Comparison of ENCODE assay signal across 2 cellular contexts in the genomic region with DNA sequence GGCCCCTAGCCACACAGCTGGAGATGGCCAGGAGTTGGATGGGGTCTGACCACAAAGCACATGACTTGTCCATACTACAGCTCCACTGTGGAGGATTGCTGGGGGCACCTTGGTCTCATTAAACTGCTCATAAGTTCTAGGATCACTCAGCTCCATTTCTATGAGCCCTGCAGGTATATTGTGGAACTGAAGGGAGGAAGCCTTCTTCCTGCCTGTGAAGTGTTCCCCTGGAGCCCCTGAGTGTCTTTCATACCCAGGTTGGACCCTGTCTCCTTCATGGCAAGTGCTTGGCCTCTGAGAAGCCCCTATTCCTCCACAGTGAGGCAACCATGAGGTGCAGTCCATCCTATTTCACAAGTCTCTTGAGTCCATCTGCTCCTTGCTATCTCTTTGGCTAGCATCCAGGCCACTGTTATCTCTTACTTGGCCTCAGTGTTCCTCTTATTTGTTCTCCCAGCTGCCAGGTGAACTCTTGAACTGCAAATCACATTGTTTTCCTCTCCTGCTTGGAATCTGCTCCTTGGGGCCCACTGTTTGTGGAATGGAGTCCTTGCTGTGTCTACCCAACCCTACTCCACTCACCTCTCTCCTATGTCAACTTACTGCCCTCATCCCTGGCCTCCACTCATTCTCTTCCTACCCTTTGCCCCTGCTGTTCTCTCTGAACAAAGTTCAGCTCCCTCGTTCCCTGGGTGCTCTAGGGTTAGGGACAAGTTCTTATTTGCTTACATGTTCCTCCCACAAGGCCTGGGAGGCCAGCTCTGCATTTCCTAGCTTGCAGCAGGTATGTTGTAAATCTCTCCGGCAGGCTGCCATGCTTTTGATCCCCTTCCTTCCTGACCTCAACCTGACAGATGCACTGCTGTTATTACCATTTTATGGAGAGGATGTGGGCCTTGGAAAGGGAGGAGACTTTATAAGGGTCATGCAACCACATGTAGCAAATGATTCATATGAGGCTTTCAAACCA.
TF ChIP-seq lines count a peak whose summit lies in the region.

No MANE protein-coding gene starts in this region.

TF ChIP-seq in K562, 482 proteins besides CTCF, POLR2A, EP300 and RAD21:
- TF ChIP-seq CBFA2T2 (conservative IDR thresholded peaks at IDR 0.05) = peak; percentile 52
- TF ChIP-seq CEBPB (tag; IDR thresholded peaks at IDR 0.05) = peak; percentile 60
- TF ChIP-seq HNRNPK (IDR thresholded peaks at IDR 0.05; ENCODE audit: low read depth, low read length, poor library complexity, severe bottlenecking) = no peak
- peak; percentile 32; the same call in 1 of the 2 replicates for TF ChIP-seq TCF3 (CRISPR knock-in tag; IDR thresholded peaks at IDR 0.05)
- TF ChIP-seq, protein P1, sequence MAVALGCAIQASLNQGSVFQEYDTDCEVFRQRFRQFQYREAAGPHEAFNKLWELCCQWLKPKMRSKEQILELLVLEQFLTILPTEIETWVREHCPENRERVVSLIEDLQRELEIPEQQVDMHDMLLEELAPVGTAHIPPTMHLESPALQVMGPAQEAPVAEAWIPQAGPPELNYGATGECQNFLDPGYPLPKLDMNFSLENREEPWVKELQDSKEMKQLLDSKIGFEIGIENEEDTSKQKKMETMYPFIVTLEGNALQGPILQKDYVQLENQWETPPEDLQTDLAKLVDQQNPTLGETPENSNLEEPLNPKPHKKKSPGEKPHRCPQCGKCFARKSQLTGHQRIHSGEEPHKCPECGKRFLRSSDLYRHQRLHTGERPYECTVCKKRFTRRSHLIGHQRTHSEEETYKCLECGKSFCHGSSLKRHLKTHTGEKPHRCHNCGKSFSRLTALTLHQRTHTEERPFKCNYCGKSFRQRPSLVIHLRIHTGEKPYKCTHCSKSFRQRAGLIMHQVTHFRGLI (CRISPR knock-in tag; IDR thresholded peaks at IDR 0.05) = no peak
- no peak for TF ChIP-seq SMC3 (conservative IDR thresholded peaks at IDR 0.05; ENCODE audit: insufficient read depth, low read depth, low read length)
- TF ChIP-seq TRIM24 (IDR thresholded peaks at IDR 0.05) = 0 out of 4 replicates have a peak, but pooled peaks of 1 of the 2 experiments have one; percentile 20
- TF ChIP-seq SOX6 (IDR thresholded peaks at IDR 0.05) = peak; percentile 52; the same call in 1 of the 2 replicates
- TF ChIP-seq GATAD2A (IDR thresholded peaks at IDR 0.05) = no peak
- peak; percentile 82 for TF ChIP-seq NFIC (IDR thresholded peaks at IDR 0.05)
- TF ChIP-seq ELF4 (CRISPR knock-in tag; IDR thresholded peaks at IDR 0.05) = no peak
- TF ChIP-seq MCM7 (IDR thresholded peaks at IDR 0.05) = no peak
- TF ChIP-seq, protein P2, sequence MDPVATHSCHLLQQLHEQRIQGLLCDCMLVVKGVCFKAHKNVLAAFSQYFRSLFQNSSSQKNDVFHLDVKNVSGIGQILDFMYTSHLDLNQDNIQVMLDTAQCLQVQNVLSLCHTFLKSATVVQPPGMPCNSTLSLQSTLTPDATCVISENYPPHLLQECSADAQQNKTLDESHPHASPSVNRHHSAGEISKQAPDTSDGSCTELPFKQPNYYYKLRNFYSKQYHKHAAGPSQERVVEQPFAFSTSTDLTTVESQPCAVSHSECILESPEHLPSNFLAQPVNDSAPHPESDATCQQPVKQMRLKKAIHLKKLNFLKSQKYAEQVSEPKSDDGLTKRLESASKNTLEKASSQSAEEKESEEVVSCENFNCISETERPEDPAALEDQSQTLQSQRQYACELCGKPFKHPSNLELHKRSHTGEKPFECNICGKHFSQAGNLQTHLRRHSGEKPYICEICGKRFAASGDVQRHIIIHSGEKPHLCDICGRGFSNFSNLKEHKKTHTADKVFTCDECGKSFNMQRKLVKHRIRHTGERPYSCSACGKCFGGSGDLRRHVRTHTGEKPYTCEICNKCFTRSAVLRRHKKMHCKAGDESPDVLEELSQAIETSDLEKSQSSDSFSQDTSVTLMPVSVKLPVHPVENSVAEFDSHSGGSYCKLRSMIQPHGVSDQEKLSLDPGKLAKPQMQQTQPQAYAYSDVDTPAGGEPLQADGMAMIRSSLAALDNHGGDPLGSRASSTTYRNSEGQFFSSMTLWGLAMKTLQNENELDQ (CRISPR knock-in tag; IDR thresholded peaks at IDR 0.05; ENCODE audit: borderline replicate concordance) = no peak
- 0 out of 2 replicates have a peak, but pooled peaks have one; percentile 16 for TF ChIP-seq TAL1 (IDR thresholded peaks at IDR 0.05)
- TF ChIP-seq TEAD4 (IDR thresholded peaks at IDR 0.05; ENCODE audit: low read length) = peak; percentile 50
- TF ChIP-seq TEAD4 (CRISPR knock-in tag; IDR thresholded peaks at IDR 0.05; ENCODE audit: borderline replicate concordance) = no peak
- 0 out of 2 replicates have a peak, but pooled peaks have one; percentile 20 for TF ChIP-seq KLF16 (IDR thresholded peaks at IDR 0.05)
- TF ChIP-seq NR2C2 (CRISPR knock-in tag; IDR thresholded peaks at IDR 0.05) = no peak
- peak; percentile 31; the same call in 1 of the 2 replicates for TF ChIP-seq NR2C2 (tag; IDR thresholded peaks at IDR 0.05)
- no peak for TF ChIP-seq EGR1 (conservative IDR thresholded peaks at IDR 0.05)
- peak in 1 of 2 experiments; percentile 52; a peak in 1 of 4 replicates for TF ChIP-seq RCOR1 (IDR thresholded peaks at IDR 0.05; ENCODE audit: borderline replicate concordance in 1 of 2, low read depth in 2 of 2, low read length in 2 of 2)
- peak; percentile 71 for TF ChIP-seq CBFA2T3 (IDR thresholded peaks at IDR 0.05)
- TF ChIP-seq SPI1 (IDR thresholded peaks at IDR 0.05; ENCODE audit: borderline replicate concordance, low read depth, low read length) = peak; percentile 42; the same call in 1 of the 2 replicates
- 0 out of 2 replicates have a peak, but pooled peaks have one; percentile 18 for TF ChIP-seq CTBP1 (IDR thresholded peaks at IDR 0.05; ENCODE audit: borderline replicate concordance)

TF ChIP-seq in HepG2, 621 proteins besides CTCF, POLR2A, EP300 and RAD21 (continues in another document):
- peak; percentile 56; the same call in 1 of the 2 replicates for TF ChIP-seq SIX4 (CRISPR knock-in tag; IDR thresholded peaks at IDR 0.05)
- TF ChIP-seq SSRP1 (CRISPR knock-in tag; IDR thresholded peaks at IDR 0.05) = peak; percentile 77; the same call in 1 of the 2 replicates
- no peak for TF ChIP-seq PTBP1 (IDR thresholded peaks at IDR 0.05; ENCODE audit: low read depth, low read length, poor library complexity, severe bottlenecking)
- TF ChIP-seq ZNF589 (CRISPR knock-in tag; conservative IDR thresholded peaks at IDR 0.05) = peak; percentile 87
- TF ChIP-seq, protein P3, sequence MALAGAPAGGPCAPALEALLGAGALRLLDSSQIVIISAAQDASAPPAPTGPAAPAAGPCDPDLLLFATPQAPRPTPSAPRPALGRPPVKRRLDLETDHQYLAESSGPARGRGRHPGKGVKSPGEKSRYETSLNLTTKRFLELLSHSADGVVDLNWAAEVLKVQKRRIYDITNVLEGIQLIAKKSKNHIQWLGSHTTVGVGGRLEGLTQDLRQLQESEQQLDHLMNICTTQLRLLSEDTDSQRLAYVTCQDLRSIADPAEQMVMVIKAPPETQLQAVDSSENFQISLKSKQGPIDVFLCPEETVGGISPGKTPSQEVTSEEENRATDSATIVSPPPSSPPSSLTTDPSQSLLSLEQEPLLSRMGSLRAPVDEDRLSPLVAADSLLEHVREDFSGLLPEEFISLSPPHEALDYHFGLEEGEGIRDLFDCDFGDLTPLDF (CRISPR knock-in tag; IDR thresholded peaks at IDR 0.05) = no peak
- TF ChIP-seq, protein P4, sequence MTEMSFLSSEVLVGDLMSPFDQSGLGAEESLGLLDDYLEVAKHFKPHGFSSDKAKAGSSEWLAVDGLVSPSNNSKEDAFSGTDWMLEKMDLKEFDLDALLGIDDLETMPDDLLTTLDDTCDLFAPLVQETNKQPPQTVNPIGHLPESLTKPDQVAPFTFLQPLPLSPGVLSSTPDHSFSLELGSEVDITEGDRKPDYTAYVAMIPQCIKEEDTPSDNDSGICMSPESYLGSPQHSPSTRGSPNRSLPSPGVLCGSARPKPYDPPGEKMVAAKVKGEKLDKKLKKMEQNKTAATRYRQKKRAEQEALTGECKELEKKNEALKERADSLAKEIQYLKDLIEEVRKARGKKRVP (CRISPR knock-in tag; IDR thresholded peaks at IDR 0.05) = 0 out of 4 replicates have a peak, but pooled peaks of 1 of the 2 experiments have one; percentile 17
- no peak for TF ChIP-seq SAFB2 (CRISPR knock-in tag; IDR thresholded peaks at IDR 0.05; ENCODE audit: borderline replicate concordance, low read depth)
- TF ChIP-seq, protein P5, sequence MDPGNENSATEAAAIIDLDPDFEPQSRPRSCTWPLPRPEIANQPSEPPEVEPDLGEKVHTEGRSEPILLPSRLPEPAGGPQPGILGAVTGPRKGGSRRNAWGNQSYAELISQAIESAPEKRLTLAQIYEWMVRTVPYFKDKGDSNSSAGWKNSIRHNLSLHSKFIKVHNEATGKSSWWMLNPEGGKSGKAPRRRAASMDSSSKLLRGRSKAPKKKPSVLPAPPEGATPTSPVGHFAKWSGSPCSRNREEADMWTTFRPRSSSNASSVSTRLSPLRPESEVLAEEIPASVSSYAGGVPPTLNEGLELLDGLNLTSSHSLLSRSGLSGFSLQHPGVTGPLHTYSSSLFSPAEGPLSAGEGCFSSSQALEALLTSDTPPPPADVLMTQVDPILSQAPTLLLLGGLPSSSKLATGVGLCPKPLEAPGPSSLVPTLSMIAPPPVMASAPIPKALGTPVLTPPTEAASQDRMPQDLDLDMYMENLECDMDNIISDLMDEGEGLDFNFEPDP (CRISPR knock-in tag; conservative IDR thresholded peaks at IDR 0.05) = no peak
- TF ChIP-seq, protein P6, sequence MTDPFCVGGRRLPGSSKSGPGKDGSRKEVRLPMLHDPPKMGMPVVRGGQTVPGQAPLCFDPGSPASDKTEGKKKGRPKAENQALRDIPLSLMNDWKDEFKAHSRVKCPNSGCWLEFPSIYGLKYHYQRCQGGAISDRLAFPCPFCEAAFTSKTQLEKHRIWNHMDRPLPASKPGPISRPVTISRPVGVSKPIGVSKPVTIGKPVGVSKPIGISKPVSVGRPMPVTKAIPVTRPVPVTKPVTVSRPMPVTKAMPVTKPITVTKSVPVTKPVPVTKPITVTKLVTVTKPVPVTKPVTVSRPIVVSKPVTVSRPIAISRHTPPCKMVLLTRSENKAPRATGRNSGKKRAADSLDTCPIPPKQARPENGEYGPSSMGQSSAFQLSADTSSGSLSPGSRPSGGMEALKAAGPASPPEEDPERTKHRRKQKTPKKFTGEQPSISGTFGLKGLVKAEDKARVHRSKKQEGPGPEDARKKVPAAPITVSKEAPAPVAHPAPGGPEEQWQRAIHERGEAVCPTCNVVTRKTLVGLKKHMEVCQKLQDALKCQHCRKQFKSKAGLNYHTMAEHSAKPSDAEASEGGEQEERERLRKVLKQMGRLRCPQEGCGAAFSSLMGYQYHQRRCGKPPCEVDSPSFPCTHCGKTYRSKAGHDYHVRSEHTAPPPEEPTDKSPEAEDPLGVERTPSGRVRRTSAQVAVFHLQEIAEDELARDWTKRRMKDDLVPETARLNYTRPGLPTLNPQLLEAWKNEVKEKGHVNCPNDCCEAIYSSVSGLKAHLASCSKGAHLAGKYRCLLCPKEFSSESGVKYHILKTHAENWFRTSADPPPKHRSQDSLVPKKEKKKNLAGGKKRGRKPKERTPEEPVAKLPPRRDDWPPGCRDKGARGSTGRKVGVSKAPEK (CRISPR knock-in tag; IDR thresholded peaks at IDR 0.05; ENCODE audit: borderline replicate concordance) = no peak
- no peak for TF ChIP-seq PHF5A (CRISPR knock-in tag; IDR thresholded peaks at IDR 0.05; ENCODE audit: low read depth, unreplicated experiment)
- TF ChIP-seq, protein P7, sequence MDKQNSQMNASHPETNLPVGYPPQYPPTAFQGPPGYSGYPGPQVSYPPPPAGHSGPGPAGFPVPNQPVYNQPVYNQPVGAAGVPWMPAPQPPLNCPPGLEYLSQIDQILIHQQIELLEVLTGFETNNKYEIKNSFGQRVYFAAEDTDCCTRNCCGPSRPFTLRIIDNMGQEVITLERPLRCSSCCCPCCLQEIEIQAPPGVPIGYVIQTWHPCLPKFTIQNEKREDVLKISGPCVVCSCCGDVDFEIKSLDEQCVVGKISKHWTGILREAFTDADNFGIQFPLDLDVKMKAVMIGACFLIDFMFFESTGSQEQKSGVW (CRISPR knock-in tag; IDR thresholded peaks at IDR 0.05; ENCODE audit: borderline replicate concordance) = no peak
- TF ChIP-seq ZMYM2 (CRISPR knock-in tag; IDR thresholded peaks at IDR 0.05) = peak; percentile 93
- TF ChIP-seq, protein P8, sequence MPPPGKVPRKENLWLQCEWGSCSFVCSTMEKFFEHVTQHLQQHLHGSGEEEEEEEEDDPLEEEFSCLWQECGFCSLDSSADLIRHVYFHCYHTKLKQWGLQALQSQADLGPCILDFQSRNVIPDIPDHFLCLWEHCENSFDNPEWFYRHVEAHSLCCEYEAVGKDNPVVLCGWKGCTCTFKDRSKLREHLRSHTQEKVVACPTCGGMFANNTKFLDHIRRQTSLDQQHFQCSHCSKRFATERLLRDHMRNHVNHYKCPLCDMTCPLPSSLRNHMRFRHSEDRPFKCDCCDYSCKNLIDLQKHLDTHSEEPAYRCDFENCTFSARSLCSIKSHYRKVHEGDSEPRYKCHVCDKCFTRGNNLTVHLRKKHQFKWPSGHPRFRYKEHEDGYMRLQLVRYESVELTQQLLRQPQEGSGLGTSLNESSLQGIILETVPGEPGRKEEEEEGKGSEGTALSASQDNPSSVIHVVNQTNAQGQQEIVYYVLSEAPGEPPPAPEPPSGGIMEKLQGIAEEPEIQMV (CRISPR knock-in tag; IDR thresholded peaks at IDR 0.05; ENCODE audit: low read depth) = 0 out of 2 replicates have a peak, but pooled peaks have one; percentile 65
- no peak for TF ChIP-seq SATB2 (CRISPR knock-in tag; IDR thresholded peaks at IDR 0.05)
- TF ChIP-seq HIVEP1 (CRISPR knock-in tag; IDR thresholded peaks at IDR 0.05) = 0 out of 2 replicates have a peak, but pooled peaks have one; percentile 36
- TF ChIP-seq, protein P9, sequence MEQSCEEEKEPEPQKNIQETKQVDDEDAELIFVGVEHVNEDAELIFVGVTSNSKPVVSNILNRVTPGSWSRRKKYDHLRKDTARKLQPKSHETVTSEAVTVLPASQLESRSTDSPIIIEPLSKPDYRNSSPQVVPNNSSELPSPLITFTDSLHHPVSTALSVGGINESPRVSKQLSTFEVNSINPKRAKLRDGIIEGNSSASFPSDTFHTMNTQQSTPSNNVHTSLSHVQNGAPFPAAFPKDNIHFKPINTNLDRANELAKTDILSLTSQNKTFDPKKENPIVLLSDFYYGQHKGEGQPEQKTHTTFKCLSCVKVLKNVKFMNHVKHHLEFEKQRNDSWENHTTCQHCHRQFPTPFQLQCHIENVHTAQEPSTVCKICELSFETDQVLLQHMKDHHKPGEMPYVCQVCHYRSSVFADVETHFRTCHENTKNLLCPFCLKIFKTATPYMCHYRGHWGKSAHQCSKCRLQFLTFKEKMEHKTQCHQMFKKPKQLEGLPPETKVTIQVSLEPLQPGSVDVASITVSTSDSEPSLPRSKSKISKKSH (CRISPR knock-in tag; IDR thresholded peaks at IDR 0.05; ENCODE audit: borderline replicate concordance) = no peak
- peak; percentile 39; the same call in 1 of the 2 replicates for TF ChIP-seq ZNF431 (CRISPR knock-in tag; IDR thresholded peaks at IDR 0.05; ENCODE audit: borderline replicate concordance, low read depth)
- no peak for TF ChIP-seq HDAC6 (IDR thresholded peaks at IDR 0.05; ENCODE audit: low read depth, low read length)
- TF ChIP-seq, protein P10, sequence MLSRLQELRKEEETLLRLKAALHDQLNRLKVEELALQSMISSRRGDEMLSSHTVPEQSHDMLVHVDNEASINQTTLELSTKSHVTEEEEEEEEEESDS (CRISPR knock-in tag; IDR thresholded peaks at IDR 0.05; ENCODE audit: borderline replicate concordance) = 0 out of 2 replicates have a peak, but pooled peaks have one; percentile 32
- TF ChIP-seq, protein P11, sequence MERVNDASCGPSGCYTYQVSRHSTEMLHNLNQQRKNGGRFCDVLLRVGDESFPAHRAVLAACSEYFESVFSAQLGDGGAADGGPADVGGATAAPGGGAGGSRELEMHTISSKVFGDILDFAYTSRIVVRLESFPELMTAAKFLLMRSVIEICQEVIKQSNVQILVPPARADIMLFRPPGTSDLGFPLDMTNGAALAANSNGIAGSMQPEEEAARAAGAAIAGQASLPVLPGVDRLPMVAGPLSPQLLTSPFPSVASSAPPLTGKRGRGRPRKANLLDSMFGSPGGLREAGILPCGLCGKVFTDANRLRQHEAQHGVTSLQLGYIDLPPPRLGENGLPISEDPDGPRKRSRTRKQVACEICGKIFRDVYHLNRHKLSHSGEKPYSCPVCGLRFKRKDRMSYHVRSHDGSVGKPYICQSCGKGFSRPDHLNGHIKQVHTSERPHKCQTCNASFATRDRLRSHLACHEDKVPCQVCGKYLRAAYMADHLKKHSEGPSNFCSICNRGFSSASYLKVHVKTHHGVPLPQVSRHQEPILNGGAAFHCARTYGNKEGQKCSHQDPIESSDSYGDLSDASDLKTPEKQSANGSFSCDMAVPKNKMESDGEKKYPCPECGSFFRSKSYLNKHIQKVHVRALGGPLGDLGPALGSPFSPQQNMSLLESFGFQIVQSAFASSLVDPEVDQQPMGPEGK (CRISPR knock-in tag; IDR thresholded peaks at IDR 0.05) = peak; percentile 76
